Comparison of ENCODE assay signal across 24 cellular contexts in genomic region chr1:168246506-168246905, GRCh38. TPM values are rescaled to one million over a fixed set of nuclear protein-coding genes. Genes with fewer than 3 reads are reported as not detected.
DNase-seq lines count a peak whose midpoint lies in the region; ATAC-seq, FAIRE-seq and TF ChIP-seq lines count a peak whose summit lies in the region.
"Had no signal": no experiment of that assay in that cellular context is flagged by ENCODE, and none has a peak within 500 bp of the region (broad histone marks: within the 10 kb centered on the region; RNA-seq: fewer than 3 reads in every experiment).

No MANE protein-coding gene starts in this region.

- no peak overlapping the region for H3K4me3 Mint-ChIP-seq in mesothelial cell of epicardium
- H3K4me3 Mint-ChIP-seq: CD4-positive, CD25-positive, alpha-beta regulatory T cell had no signal

- H3K27ac Mint-ChIP-seq in mesothelial cell of epicardium = peak overlapping the region; percentile 23
- H3K27ac Mint-ChIP-seq: CD4-positive, CD25-positive, alpha-beta regulatory T cell had no signal

- H3K27me3 ChIP-seq in dorsolateral prefrontal cortex = no peaks in the 10 kb centered on the region

- peaks cover 58% of the 10 kb centered on the region for H3K36me3 Mint-ChIP-seq in mesothelial cell of epicardium

- H3K27me3 Mint-ChIP-seq in mesothelial cell of epicardium (ENCODE audit: low read depth) = no peaks in the 10 kb centered on the region
- H3K27me3 Mint-ChIP-seq: CD4-positive, CD25-positive, alpha-beta regulatory T cell had no signal

- peaks cover 17% of the 10 kb centered on the region for H3K4me1 Mint-ChIP-seq in mesothelial cell of epicardium

- ATAC-seq in Right ventricle myocardium superior (ENCODE audit: poor library complexity) = no peak
- ATAC-seq: HCT116 had no signal

- intact Hi-C loops in dorsolateral prefrontal cortex (cut with DNase I) = no loop called here
- intact Hi-C loops in Right ventricle myocardium superior (cut with DNase I) = no loop called here

- peak overlapping the region in 19 of 59 donors; percentile 1 to 39 (median 16) for H3K4me3 ChIP-seq in dorsolateral prefrontal cortex
- H3K4me3 ChIP-seq: PC-9 had no signal

- peaks cover 9% of the 10 kb centered on the region for H3K9me3 Mint-ChIP-seq in mesothelial cell of epicardium

- no peak for FAIRE-seq in urothelium cell line (lab: Jason Lieb, UNC)
- FAIRE-seq: A204.1, GM19239, H1 had no signal

- H3K27ac ChIP-seq in angular gyrus (ENCODE audit: low read depth, low read length) (peak overlapping the region; percentile 69), dorsolateral prefrontal cortex (peak overlapping the region; percentile 28 to 97 (median 85)), substantia nigra (ENCODE audit: low read depth, low read length, poor library complexity, severe bottlenecking) (peak overlapping the region; percentile 75)
- H3K27ac ChIP-seq: PC-9 had no signal

- DNase-seq in dorsolateral prefrontal cortex = no peak
- no peak for DNase-seq in mesothelial cell of epicardium (ENCODE audit: low spot score in 2 of 2, unreplicated experiment in 2 of 2)
- DNase-seq in substantia nigra (lab: John Stamatoyannopoulos, UW) = peak in 1 of 49 donors; percentile 34
- no peak for DNase-seq in Right ventricle myocardium superior
- DNase-seq in retina = no peak
- DNase-seq in urothelium cell line (ENCODE audit: low spot score) = no peak
- DNase-seq in activated naive CD4-positive, alpha-beta T cell (lab: John Stamatoyannopoulos, UW) = no peak
- DNase-seq: CD4-positive, CD25-positive, alpha-beta regulatory T cell; EL; GF-D8; KBM-7; NCI-H1092; NCI-H1436 treated with DMSO at 0.1 percent for 48 hours; NCI-H1930; NCI-H2227 treated with DMSO at 0.1 percent for 48 hours; NCI-H510A treated with DMSO at 0.1 percent for 48 hours; NCI-H748 treated with DMSO at 0.1 percent for 48 hours; PC-9; RPMI8226 had no signal

- TF ChIP-seq CTCF in dorsolateral prefrontal cortex (IDR thresholded peaks at IDR 0.05 in 54 of 56, conservative IDR thresholded peaks at IDR 0.05 in 2 of 56; ENCODE audit: low read depth in 1 of 56, partially characterized antibody in 56 of 56) (peak in 1 of 56 donors; percentile 46), mesothelial cell of epicardium (IDR thresholded peaks at IDR 0.05; ENCODE audit: unreplicated experiment) (no peak)

RNA-seq across cellular contexts. Expression of gene SFT2D2, which starts 20.7 kb away (rescaled TPM):
- 10 to 100 TPM; 15.0 to 59.6 (median 26.0) TPM for total RNA-seq in dorsolateral prefrontal cortex
- 60.2 to 65.1 TPM (median 61.8 TPM) in 3 replicates for total RNA-seq in mesothelial cell of epicardium
- 13.7 TPM for total RNA-seq in Right ventricle myocardium superior

RNA-seq across cellular contexts. Expression of gene TBX19, which starts 34.2 kb away (rescaled TPM):
- total RNA-seq in dorsolateral prefrontal cortex (1 to 10 TPM in 82 of 120 experiments, under 1 TPM in 36, not detected in 2; 0.26 to 4.3 (median 1.2) TPM), mesothelial cell of epicardium (2.4 to 2.9 TPM (median 2.6 TPM) in 3 replicates), Right ventricle myocardium superior (0.40 TPM)
